ENCODE assay signal across 1 cellular context in genomic region chr17:40551874-40552768, GRCh38.
TF ChIP-seq lines count a peak whose summit lies in the region.

No MANE protein-coding gene starts in this region.

TF ChIP-seq in HepG2, 621 proteins besides CTCF, POLR2A, EP300 and RAD21 (continued from another document and continues in another):
- TF ChIP-seq HOMEZ (CRISPR knock-in tag; IDR thresholded peaks at IDR 0.05; ENCODE audit: low read depth): peak; percentile 34; the same call in 1 of the 2 replicates
- peak; percentile 79 for TF ChIP-seq ATF3 (CRISPR knock-in tag; IDR thresholded peaks at IDR 0.05)
- TF ChIP-seq HNF4A (CRISPR knock-in tag; IDR thresholded peaks at IDR 0.05): peak; percentile 89
- TF ChIP-seq SMARCC2 (IDR thresholded peaks at IDR 0.05): peak; percentile 87; the same call in 1 of the 2 replicates
- TF ChIP-seq PTBP1 (IDR thresholded peaks at IDR 0.05; ENCODE audit: low read depth, low read length, poor library complexity, severe bottlenecking): no peak
- no peak for TF ChIP-seq ZBTB39 (CRISPR knock-in tag; IDR thresholded peaks at IDR 0.05)
- TF ChIP-seq SNAPC5 (CRISPR knock-in tag; IDR thresholded peaks at IDR 0.05; ENCODE audit: borderline replicate concordance): no peak; the same call in 1 of the 2 replicates
- no peak for TF ChIP-seq GZF1 (CRISPR knock-in tag; IDR thresholded peaks at IDR 0.05)
- TF ChIP-seq ZMYM4 (CRISPR knock-in tag; IDR thresholded peaks at IDR 0.05): peak; percentile 62
- no peak for TF ChIP-seq ZNF781 (CRISPR knock-in tag; IDR thresholded peaks at IDR 0.05; ENCODE audit: borderline replicate concordance, not compliant biosample characterization)
- TF ChIP-seq ZBTB26 (CRISPR knock-in tag; IDR thresholded peaks at IDR 0.05; ENCODE audit: borderline replicate concordance): peak; percentile 99
- no peak for TF ChIP-seq MYNN (CRISPR knock-in tag; IDR thresholded peaks at IDR 0.05; ENCODE audit: low read depth)
- TF ChIP-seq ZNF580 (CRISPR knock-in tag; IDR thresholded peaks at IDR 0.05; ENCODE audit: borderline replicate concordance, low read depth): peak; percentile 70; the same call in 1 of the 2 replicates
- TF ChIP-seq ZSCAN9 (CRISPR knock-in tag; IDR thresholded peaks at IDR 0.05; ENCODE audit: borderline replicate concordance): no peak; the same call in 1 of the 2 replicates
- peak; percentile 53; the same call in 1 of the 2 replicates for TF ChIP-seq TAF1 (CRISPR knock-in tag; IDR thresholded peaks at IDR 0.05)
- no peak for TF ChIP-seq GLMP (CRISPR knock-in tag; IDR thresholded peaks at IDR 0.05; ENCODE audit: borderline replicate concordance)
- TF ChIP-seq ZNF597 (CRISPR knock-in tag; IDR thresholded peaks at IDR 0.05): no peak
- peak; percentile 90 for TF ChIP-seq ZNF609 (CRISPR knock-in tag; IDR thresholded peaks at IDR 0.05; ENCODE audit: borderline replicate concordance)
- peak; percentile 65 for TF ChIP-seq KDM4B (CRISPR knock-in tag; IDR thresholded peaks at IDR 0.05)
- 0 out of 2 replicates have a peak, but pooled peaks have one; percentile 42 for TF ChIP-seq ZNF703 (CRISPR knock-in tag; IDR thresholded peaks at IDR 0.05; ENCODE audit: borderline replicate concordance)
- peak; percentile 77; the same call in 1 of the 2 replicates for TF ChIP-seq SIX4 (CRISPR knock-in tag; IDR thresholded peaks at IDR 0.05)
- no peak for TF ChIP-seq SATB2 (CRISPR knock-in tag; IDR thresholded peaks at IDR 0.05)
- TF ChIP-seq NR2F1 (CRISPR knock-in tag; IDR thresholded peaks at IDR 0.05): peak; percentile 96
- TF ChIP-seq SMAD9 (CRISPR knock-in tag; IDR thresholded peaks at IDR 0.05): no peak
- no peak for TF ChIP-seq SUZ12 (IDR thresholded peaks at IDR 0.05; ENCODE audit: low read depth, low read length)
- no peak for TF ChIP-seq RFX3 (CRISPR knock-in tag; IDR thresholded peaks at IDR 0.05)
- TF ChIP-seq ZNF292 (CRISPR knock-in tag; IDR thresholded peaks at IDR 0.05; ENCODE audit: borderline replicate concordance, low read depth): peak; percentile 82
- TF ChIP-seq TOE1 (CRISPR knock-in tag; IDR thresholded peaks at IDR 0.05): no peak
- no peak for TF ChIP-seq CBX1 (IDR thresholded peaks at IDR 0.05; ENCODE audit: low read depth)
- TF ChIP-seq IRF1 (CRISPR knock-in tag; IDR thresholded peaks at IDR 0.05; ENCODE audit: low read depth): no peak
- no peak for TF ChIP-seq NFE2 (CRISPR knock-in tag; IDR thresholded peaks at IDR 0.05)
- no peak; the same call in 2 of the 3 replicates for TF ChIP-seq MXI1 (IDR thresholded peaks at IDR 0.05; ENCODE audit: borderline replicate concordance, low read depth, low read length)
- peak; percentile 74; the same call in 1 of the 2 replicates for TF ChIP-seq ZNF772 (CRISPR knock-in tag; IDR thresholded peaks at IDR 0.05)
- TF ChIP-seq MYC (CRISPR knock-in tag; IDR thresholded peaks at IDR 0.05; ENCODE audit: borderline replicate concordance): peak; percentile 73; the same call in 1 of the 2 replicates
- no peak for TF ChIP-seq ZNF547 (CRISPR knock-in tag; IDR thresholded peaks at IDR 0.05)
- peak; percentile 44; the same call in 1 of the 2 replicates for TF ChIP-seq ZNF607 (CRISPR knock-in tag; IDR thresholded peaks at IDR 0.05; ENCODE audit: borderline replicate concordance)
- TF ChIP-seq ATM (IDR thresholded peaks at IDR 0.05; ENCODE audit: borderline replicate concordance): no peak
- TF ChIP-seq KLF16 (CRISPR knock-in tag; IDR thresholded peaks at IDR 0.05): peak in 1 of 2 experiments; percentile 82; a peak in 2 of 4 replicates
- 0 out of 2 replicates have a peak, but pooled peaks have one; percentile 68 for TF ChIP-seq ARHGAP35 (CRISPR knock-in tag; IDR thresholded peaks at IDR 0.05; ENCODE audit: borderline replicate concordance)
- TF ChIP-seq TIGD3 (CRISPR knock-in tag; IDR thresholded peaks at IDR 0.05; ENCODE audit: borderline replicate concordance): no peak
- no peak; the same call in 1 of the 2 replicates for TF ChIP-seq ETS1 (CRISPR knock-in tag; IDR thresholded peaks at IDR 0.05)
- TF ChIP-seq PRDM4 (CRISPR knock-in tag; IDR thresholded peaks at IDR 0.05; ENCODE audit: borderline replicate concordance): no peak
